Comparison of ENCODE assay signal across 9 cellular contexts in the genomic region with DNA sequence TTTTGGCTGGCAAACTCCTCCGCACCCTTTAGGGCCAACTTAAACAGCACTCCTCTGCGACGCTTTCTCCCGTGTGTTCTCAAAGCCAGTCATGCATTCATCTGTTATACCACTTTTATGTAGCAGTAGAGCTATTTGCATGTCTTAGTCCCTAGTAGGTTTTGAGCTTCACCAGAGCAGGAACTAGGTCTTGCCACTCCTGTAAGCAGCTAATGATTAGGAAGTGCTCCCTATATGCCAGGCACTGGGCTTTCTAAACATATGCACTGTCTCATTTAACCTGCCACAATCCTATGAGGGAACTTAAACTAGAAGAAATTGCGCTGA.
A peak's percentile ranks its signal among the peaks of the same experiment; 100 is the strongest.
DNase-seq lines count a peak whose midpoint lies in the region; ATAC-seq and TF ChIP-seq lines count a peak whose summit lies in the region.
"Had no signal": no experiment of that assay in that cellular context is flagged by ENCODE, and none has a peak within 500 bp of the region (broad histone marks: within the 10 kb centered on the region; RNA-seq: fewer than 3 reads in every experiment).

No MANE protein-coding gene starts in this region.

- BruUV-seq in PC-3 (replicated peaks; lab: Mats Ljungman, UMichigan) = no TSS peak

- H3K4me2 ChIP-seq in PC-3 (ENCODE audit: low read length) (peak overlapping the region; percentile 23), smooth muscle cell (peak overlapping the region; percentile 71)

- no peak overlapping the region for H3K9ac ChIP-seq in PC-3 (ENCODE audit: low read length)
- peak overlapping the region; percentile 69 for H3K9ac ChIP-seq in smooth muscle cell (ENCODE audit: low read depth)

- H3K27ac ChIP-seq in PC-3 (ENCODE audit: low read length) = peak overlapping the region; percentile 62
- peak overlapping the region; percentile 97 for H3K27ac ChIP-seq in smooth muscle cell (ENCODE audit: low read depth)

- DNase-seq in PC-3 = no peak
- no peak for DNase-seq in smooth muscle cell (lab: John Stamatoyannopoulos, UW; ENCODE audit: unreplicated experiment)
- no peak for DNase-seq in activated naive CD4-positive, alpha-beta T cell (lab: John Stamatoyannopoulos, UW)
- no peak for DNase-seq in H4 (ENCODE audit: low spot score)
- DNase-seq in COLO668 (lab: John Stamatoyannopoulos, UW; ENCODE audit: unreplicated experiment) = no peak
- DNase-seq in stimulated activated CD4-positive, alpha-beta T cell treated with anti-CD3 and anti-CD28 coated beads, Interleukin-4, amount 100 ng/mL, for 4 hours = no peak

- POLR2A ChIA-PET in PC-3 (lab: Charles Lee; ENCODE audit: unreplicated experiment) = no interaction called here

- intact Hi-C loops in PC-3 (cut with micrococcal nuclease) = no loop called here

- no peaks in the 10 kb centered on the region for H3K9me2 ChIP-seq in PC-3 (replicated peaks; ENCODE audit: low read length)

- CTCF ChIA-PET in PC-3 (lab: Charles Lee) = no interaction called here

- H2AFZ ChIP-seq in PC-3 (ENCODE audit: low read length) (no peak overlapping the region), smooth muscle cell (ENCODE audit: low read depth) (no peak overlapping the region)

- no peaks in the 10 kb centered on the region for H4K20me1 ChIP-seq in PC-3 (ENCODE audit: low read length)
- H4K20me1 ChIP-seq in smooth muscle cell (ENCODE audit: low read depth) = no peaks in the 10 kb centered on the region

- H3K36me3 ChIP-seq in PC-3 (ENCODE audit: low read depth, low read length) (no peaks in the 10 kb centered on the region), smooth muscle cell (ENCODE audit: low read depth) (no peaks in the 10 kb centered on the region)
- H3K36me3 ChIP-seq: pancreas had no signal

- H3K27me3 ChIP-seq in PC-3 (ENCODE audit: low read length) = no peaks in the 10 kb centered on the region
- no peaks in the 10 kb centered on the region for H3K27me3 ChIP-seq in smooth muscle cell (ENCODE audit: low read depth)
- H3K27me3 ChIP-seq: pancreas had no signal

- H3K4me3 ChIP-seq in PC-3 (ENCODE audit: low read length) = no peak overlapping the region
- H3K4me3 ChIP-seq in smooth muscle cell = no peak overlapping the region
- H3K4me3 ChIP-seq: pancreas had no signal

- H3K79me2 ChIP-seq in PC-3 (ENCODE audit: low read length) = no peaks in the 10 kb centered on the region
- H3K79me2 ChIP-seq in smooth muscle cell (ENCODE audit: low read depth) = no peaks in the 10 kb centered on the region

- H3K4me1 ChIP-seq in PC-3 (ENCODE audit: insufficient read depth, low read length) (peaks cover 25% of the 10 kb centered on the region), smooth muscle cell (ENCODE audit: low read depth) (peaks cover 12% of the 10 kb centered on the region)

- no peaks in the 10 kb centered on the region for H3F3A ChIP-seq in PC-3 (ENCODE audit: low read length, unreplicated experiment)
- peaks cover 40% of the 10 kb centered on the region for H3F3A ChIP-seq in smooth muscle cell (ENCODE audit: low read depth)

- no peak for TF ChIP-seq CTCF in PC-3 (conservative IDR thresholded peaks at IDR 0.05; ENCODE audit: low read depth, low read length)
- no peak for TF ChIP-seq CTCF in smooth muscle cell (IDR thresholded peaks at IDR 0.05; ENCODE audit: borderline replicate concordance, insufficient read depth, poor library complexity, severe bottlenecking)

- H3K9me3 ChIP-seq in PC-3 (ENCODE audit: low read length) (no peaks in the 10 kb centered on the region), smooth muscle cell (replicated peaks; ENCODE audit: low read depth) (no peaks in the 10 kb centered on the region)
- H3K9me3 ChIP-seq: pancreas had no signal

- ATAC-seq in GM19025 (IDR thresholded peaks at IDR 0.05; ENCODE audit: low read depth, unreplicated experiment) = peak; percentile 69
- ATAC-seq in HG02642 (IDR thresholded peaks at IDR 0.05; ENCODE audit: poor library complexity, unreplicated experiment) = peak; percentile 68
- ATAC-seq in PC-3 = no peak

- 96% methylated on average over 5 of the region's 5 CpGs for WGBS in smooth muscle cell (ENCODE audit: low lambda C conversion rate)
